ENCODE assay signal across 10 cellular contexts in genomic region chr2:226661789-226662545, GRCh38.
DNase-seq lines count a peak whose midpoint lies in the region; ATAC-seq and TF ChIP-seq lines count a peak whose summit lies in the region.
"Had no signal": no experiment of that assay in that cellular context is flagged by ENCODE, and none has a peak within 500 bp of the region (broad histone marks: within the 10 kb centered on the region; RNA-seq: fewer than 3 reads in every experiment).

No MANE protein-coding gene starts in this region.

- no peaks in the 10 kb centered on the region for H3K4me1 Mint-ChIP-seq in activated CD8-positive, alpha-beta T cell treated with anti-CD3 and anti-CD28 coated beads for 36 hours (ENCODE audit: low read depth)
- H3K4me1 Mint-ChIP-seq: memory B cell had no signal

- TF ChIP-seq EP300 in gastroesophageal sphincter (IDR thresholded peaks at IDR 0.05) = no peak

- TF ChIP-seq CTCF in gastroesophageal sphincter (IDR thresholded peaks at IDR 0.05) (no peak), gastrocnemius medialis (IDR thresholded peaks at IDR 0.05 in 4 of 5, conservative IDR thresholded peaks at IDR 0.05 in 1 of 5) (no peak)
- no peak for TF ChIP-seq CTCF in activated CD8-positive, alpha-beta T cell treated with anti-CD3 and anti-CD28 coated beads for 36 hours (IDR thresholded peaks at IDR 0.05)

- no peaks in the 10 kb centered on the region for H3K36me3 ChIP-seq in gastroesophageal sphincter
- H3K36me3 ChIP-seq in gastrocnemius medialis = no peaks in the 10 kb centered on the region
- H3K36me3 ChIP-seq: HAP-1 had no signal

- H3K4me1 ChIP-seq in gastroesophageal sphincter = peaks cover 0 to 41% (median 3%) of the 10 kb centered on the region in 3 donors
- H3K4me1 ChIP-seq in gastrocnemius medialis = peaks cover 29 to 46% of the 10 kb centered on the region in 2 donors

- peak; percentile 92 for DNase-seq in GM04504 (ENCODE audit: low read depth)
- DNase-seq in SW480 (ENCODE audit: low spot score) = peak; percentile 76
- peak; percentile 71 to 72 for DNase-seq in gastrocnemius medialis
- no peak for DNase-seq in medulla oblongata (ENCODE audit: extremely low spot score)
- DNase-seq in activated CD8-positive, alpha-beta T cell treated with anti-CD3 and anti-CD28 coated beads for 36 hours = no peak

- intact Hi-C loops in gastrocnemius medialis (cut with DNase I; ENCODE audit: low total_unique reads) = no loop called here
- intact Hi-C loops in activated CD8-positive, alpha-beta T cell treated with anti-CD3 and anti-CD28 coated beads for 36 hours (cut with micrococcal nuclease) = no loop called here

- in situ Hi-C loops in gastrocnemius medialis (cut with MboI; ENCODE audit: low sequenced_read_pairs in 4 of 4) = loop anchor here in 2 of 4 donors (5.0 to 25.0 kb wide), 2 partner anchors 125 to 130 kb away; partner anchors contain the start of gene IRS1 (in 1 of the 2)

- H3K27ac Mint-ChIP-seq in activated CD8-positive, alpha-beta T cell treated with anti-CD3 and anti-CD28 coated beads for 36 hours = no peak overlapping the region
- H3K27ac Mint-ChIP-seq: memory B cell had no signal

- no peaks in the 10 kb centered on the region for H3K9me3 Mint-ChIP-seq in activated CD8-positive, alpha-beta T cell treated with anti-CD3 and anti-CD28 coated beads for 36 hours
- H3K9me3 Mint-ChIP-seq: memory B cell had no signal

- 23 to 29% methylated on average over 10 to 11 of the region's 11 CpGs for WGBS in gastroesophageal sphincter (ENCODE audit: low coverage in 1 of 2), 2 donors

- no peak overlapping the region for H3K4me3 Mint-ChIP-seq in activated CD8-positive, alpha-beta T cell treated with anti-CD3 and anti-CD28 coated beads for 36 hours
- H3K4me3 Mint-ChIP-seq: memory B cell had no signal

- no peaks in the 10 kb centered on the region for H3K27me3 ChIP-seq in gastroesophageal sphincter
- no peaks in the 10 kb centered on the region for H3K27me3 ChIP-seq in gastrocnemius medialis

- peak; percentile 72 for ATAC-seq in gastroesophageal sphincter
- peak; percentile 74 to 76 for ATAC-seq in gastrocnemius medialis
- no peak for ATAC-seq in activated CD8-positive, alpha-beta T cell treated with anti-CD3 and anti-CD28 coated beads for 36 hours
- no peak for ATAC-seq in GM18858 (IDR thresholded peaks at IDR 0.05; ENCODE audit: unreplicated experiment)
- no peak for ATAC-seq in HG02763 (IDR thresholded peaks at IDR 0.05; ENCODE audit: unreplicated experiment)

- CTCF ChIA-PET in activated CD8-positive, alpha-beta T cell treated with anti-CD3 and anti-CD28 coated beads for 36 hours (lab: Charles Lee) = no interaction called here

- POLR2A ChIA-PET in activated CD8-positive, alpha-beta T cell treated with anti-CD3 and anti-CD28 coated beads for 36 hours (lab: Charles Lee) = no interaction called here

- H3K27ac ChIP-seq in gastroesophageal sphincter (peak overlapping the region; percentile 64 to 76 (median 76)), gastrocnemius medialis (peak overlapping the region; percentile 77 to 86 (median 82))

- no peaks in the 10 kb centered on the region for H3K36me3 Mint-ChIP-seq in activated CD8-positive, alpha-beta T cell treated with anti-CD3 and anti-CD28 coated beads for 36 hours (ENCODE audit: low read depth)
- H3K36me3 Mint-ChIP-seq: memory B cell had no signal

- H3K9me3 ChIP-seq in gastroesophageal sphincter (no peaks in the 10 kb centered on the region), gastrocnemius medialis (no peaks in the 10 kb centered on the region)
- H3K9me3 ChIP-seq: HAP-1 had no signal

- H3K27me3 Mint-ChIP-seq in activated CD8-positive, alpha-beta T cell treated with anti-CD3 and anti-CD28 coated beads for 36 hours = no peaks in the 10 kb centered on the region

- no peak overlapping the region for H3K4me3 ChIP-seq in gastroesophageal sphincter
- H3K4me3 ChIP-seq in gastrocnemius medialis = no peak overlapping the region
- H3K4me3 ChIP-seq: HAP-1 had no signal

- TF ChIP-seq POLR2A in gastroesophageal sphincter (IDR thresholded peaks at IDR 0.05) (no peak), gastrocnemius medialis (IDR thresholded peaks at IDR 0.05) (no peak)

Comparison
In these comparisons a context has a peak if more than half of its experiments do, and no peak if none do; other contexts are left out.
1. DNase-seq: peak in GM04504 (single experiment), SW480 (single experiment) and gastrocnemius medialis (2 of 2); none in medulla oblongata (single experiment) and activated CD8-positive, alpha-beta T cell treated with anti-CD3 and anti-CD28 coated beads for 36 hours (single experiment).
2. ATAC-seq: peak in gastroesophageal sphincter (single experiment) and gastrocnemius medialis (2 of 2); none in activated CD8-positive, alpha-beta T cell treated with anti-CD3 and anti-CD28 coated beads for 36 hours (single experiment), GM18858 (single experiment) and HG02763 (single experiment).